ENCODE assay signal across 33 cellular contexts in genomic region chr20:32914031-32914430, GRCh38. TPM values are rescaled to one million over a fixed set of nuclear protein-coding genes. Genes with fewer than 3 reads are reported as not detected.
"Had no signal": no experiment of that assay in that cellular context is flagged by ENCODE, and none has a peak within 500 bp of the region (broad histone marks: within the 10 kb centered on the region; RNA-seq: fewer than 3 reads in every experiment).

No MANE protein-coding gene starts in this region.

- H3K4me1 ChIP-seq: ascending aorta, Peyer's patch had no signal

- H3K36me3 ChIP-seq: ascending aorta, cardiac muscle cell, Peyer's patch had no signal

- H3K27me3 ChIP-seq: ascending aorta, cardiac muscle cell, Peyer's patch had no signal

- H3K4me3 ChIP-seq: ascending aorta, cardiac muscle cell, K562, Peyer's patch had no signal

- DNase-seq: activated B cell treated with CpG ODN at 0.5 μM for 24 hours; activated CD4-positive, alpha-beta memory T cell treated with anti-CD3 and anti-CD28 coated beads, Interleukin-2, amount 10 ng/mL, durations not matched to agents 7 days and 5 days; activated CD4-positive, alpha-beta T cell treated with anti-CD3 and anti-CD28 coated beads for 4 hours; activated CD8-positive, alpha-beta memory T cell treated with anti-CD3 and anti-CD28 coated beads for 24 hours; activated CD8-positive, alpha-beta memory T cell treated with anti-CD3 and anti-CD28 coated beads, Interleukin-2, amount 10 ng/mL, durations not matched to agents 7 days and 5 days; activated CD8-positive, alpha-beta memory T cell treated with anti-CD3 and anti-CD28 coated beads, Interleukin-2, amount 50 U/mL, for 48 hours; activated effector memory CD4-positive, alpha-beta T cell treated with anti-CD3 and anti-CD28 coated beads, Interleukin-2, amount 50 U/mL, for 16 hours; activated naive CD4-positive, alpha-beta T cell; activated naive CD8-positive, alpha-beta T cell treated with anti-CD3 and anti-CD28 coated beads, Interleukin-2, amount 10 ng/mL, durations not matched to agents 7 days and 5 days; amygdala; NCI-H1092 treated with DMSO at 0.1 percent for 48 hours; NCI-H1417; NCI-H146; NCI-H187 treated with DMSO at 0.1 percent for 48 hours; NCI-H2081; NCI-H2171 treated with DMSO at 0.1 percent for 48 hours; NCI-H2227 treated with DMSO at 0.1 percent for 48 hours; NCI-H524 treated with DMSO at 0.1 percent for 48 hours; PC-3; RPMI8226; SW 1271; T-helper 1 cell; T-helper 2 cell; T-helper 9 cell had no signal

- H3K27ac ChIP-seq: ascending aorta, cardiac muscle cell, Peyer's patch, VCaP had no signal

- ATAC-seq: activated CD8-positive, alpha-beta memory T cell treated with anti-CD3 and anti-CD28 coated beads, Interleukin-2, amount 10 ng/mL, durations not matched to agents 7 days and 5 days; activated T-helper 17 cell treated with anti-CD3 and anti-CD28 coated beads, Interleukin-2, amount 50 U/mL, for 72 hours; K562; PC-3; Right ventricle myocardium inferior had no signal

RNA-seq across cellular contexts. Expression of gene EFCAB8, which starts 55.3 kb away (rescaled TPM):
- total RNA-seq: ascending aorta, cardiac muscle cell, M059J, NCI-H460, PC-3 had no signal
